ENCODE assay signal across 15 cellular contexts in the genomic region with DNA sequence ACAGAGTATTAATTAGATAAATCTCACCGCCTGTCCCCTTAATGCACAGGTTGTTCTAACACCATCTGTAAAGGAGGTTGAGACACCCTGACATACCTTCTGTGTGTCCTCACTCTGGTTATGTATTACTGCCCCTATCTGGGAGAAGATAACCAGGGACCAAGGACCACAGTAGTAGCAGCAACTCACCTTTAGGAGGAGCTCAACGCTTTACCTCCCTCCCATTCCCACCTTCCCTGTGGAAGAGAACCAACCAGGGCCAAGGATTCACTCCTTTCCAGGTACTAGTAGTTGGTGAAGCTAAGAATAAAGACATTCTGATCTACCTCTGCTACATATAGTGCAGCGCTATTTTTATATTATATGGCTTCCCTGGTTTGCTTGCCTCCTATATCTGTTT.
DNase-seq lines count a peak whose midpoint lies in the region; ATAC-seq and TF ChIP-seq lines count a peak whose summit lies in the region.
"Had no signal": no experiment of that assay in that cellular context is flagged by ENCODE, and none has a peak within 500 bp of the region (broad histone marks: within the 10 kb centered on the region; RNA-seq: fewer than 3 reads in every experiment).

No MANE protein-coding gene starts in this region.

- H3K4me3 Mint-ChIP-seq in activated CD4-positive, alpha-beta T cell treated with anti-CD3 and anti-CD28 coated beads for 36 hours: no peak overlapping the region
- H3K4me3 Mint-ChIP-seq: CD4-positive, CD25-positive, alpha-beta regulatory T cell had no signal

- no peaks in the 10 kb centered on the region for H3K4me1 ChIP-seq in A673 (ENCODE audit: insufficient read depth, low read length, poor library complexity, severe bottlenecking)

- no peaks in the 10 kb centered on the region for H3K36me3 ChIP-seq in A673 (ENCODE audit: insufficient read depth, low read length, poor library complexity, severe bottlenecking)

- no peak for ATAC-seq in GM18498 (IDR thresholded peaks at IDR 0.05; ENCODE audit: unreplicated experiment)
- no peak for ATAC-seq in activated CD4-positive, alpha-beta T cell treated with anti-CD3 and anti-CD28 coated beads for 36 hours
- ATAC-seq: stimulated activated naive CD8-positive, alpha-beta T cell treated with anti-CD3 and anti-CD28 coated beads, Interleukin-15, Interleukin-2, amounts not matched to agents 100 U/mL and 50 U/mL, for 24 hours had no signal

- TF ChIP-seq CTCF in A673 (conservative IDR thresholded peaks at IDR 0.05; ENCODE audit: low read depth, low read length) (peak; percentile 35; the same call in 1 of the 2 replicates), GM13977 (IDR thresholded peaks at IDR 0.05; ENCODE audit: extremely low read depth, insufficient read depth, missing control alignments) (peak; percentile 15), fibroblast of mammary gland (conservative IDR thresholded peaks at IDR 0.05; ENCODE audit: control insufficient read depth, insufficient read depth, low read depth, low read length) (peak; percentile 10)

- intact Hi-C loops in A673 (cut with micrococcal nuclease; ENCODE audit: unreplicated experiment): no loop called here
- intact Hi-C loops in activated CD4-positive, alpha-beta T cell treated with anti-CD3 and anti-CD28 coated beads for 36 hours (cut with DNase I, micrococcal nuclease): no loop called here

- no peaks in the 10 kb centered on the region for H3K36me3 Mint-ChIP-seq in activated CD4-positive, alpha-beta T cell treated with anti-CD3 and anti-CD28 coated beads for 36 hours (ENCODE audit: low read depth)
- H3K36me3 Mint-ChIP-seq: CD4-positive, CD25-positive, alpha-beta regulatory T cell had no signal

- no peak overlapping the region for H3K27ac ChIP-seq in A673 (ENCODE audit: low read depth, low read length, poor library complexity, severe bottlenecking)

- H3K9me3 Mint-ChIP-seq in activated CD4-positive, alpha-beta T cell treated with anti-CD3 and anti-CD28 coated beads for 36 hours (ENCODE audit: low read depth): no peaks in the 10 kb centered on the region
- H3K9me3 Mint-ChIP-seq: CD4-positive, CD25-positive, alpha-beta regulatory T cell had no signal

- H3K27ac Mint-ChIP-seq in activated CD4-positive, alpha-beta T cell treated with anti-CD3 and anti-CD28 coated beads for 36 hours: no peak overlapping the region
- H3K27ac Mint-ChIP-seq: CD4-positive, CD25-positive, alpha-beta regulatory T cell had no signal

- no peaks in the 10 kb centered on the region for H3K9me3 ChIP-seq in A673 (ENCODE audit: low read depth, low read length, poor library complexity, severe bottlenecking)

- H3K27me3 Mint-ChIP-seq in activated CD4-positive, alpha-beta T cell treated with anti-CD3 and anti-CD28 coated beads for 36 hours: peaks cover 4% of the 10 kb centered on the region
- H3K27me3 Mint-ChIP-seq: CD4-positive, CD25-positive, alpha-beta regulatory T cell had no signal

- BruUV-seq in A673 (replicated peaks; lab: Mats Ljungman, UMichigan): no TSS peak

- H3K4me3 ChIP-seq in A673 (ENCODE audit: low read depth, low read length, poor library complexity, severe bottlenecking) (no peak overlapping the region), fibroblast of mammary gland (ENCODE audit: control insufficient read depth, low read depth, low read length) (no peak overlapping the region)
- H3K4me3 ChIP-seq: lung had no signal

- H3K4me1 Mint-ChIP-seq in activated CD4-positive, alpha-beta T cell treated with anti-CD3 and anti-CD28 coated beads for 36 hours: no peaks in the 10 kb centered on the region
- H3K4me1 Mint-ChIP-seq: CD4-positive, CD25-positive, alpha-beta regulatory T cell had no signal

- no peaks in the 10 kb centered on the region for H3K27me3 ChIP-seq in A673 (replicated peaks; ENCODE audit: insufficient read depth, low read depth, low read length, poor library complexity)

- DNase-seq in A673 (ENCODE audit: low spot score): no peak
- DNase-seq in GM13977 (ENCODE audit: low spot score): no peak
- DNase-seq in NCI-H69 (lab: John Stamatoyannopoulos, UW): peak; percentile 76
- DNase-seq in fibroblast of mammary gland (ENCODE audit: low read depth): no peak
- no peak for DNase-seq in ureter (ENCODE audit: low spot score)
- no peak for DNase-seq in activated CD4-positive, CD25-positive, alpha-beta regulatory T cell (lab: John Stamatoyannopoulos, UW)
- DNase-seq in activated CD4-positive, alpha-beta T cell treated with anti-CD3 and anti-CD28 coated beads for 36 hours: no peak
- DNase-seq: activated naive CD4-positive, alpha-beta T cell treated with Interleukin-2 at 50 U/mL for 16 hours; CD4-positive, CD25-positive, alpha-beta regulatory T cell; effector memory CD4-positive, alpha-beta T cell; NCI-H1436 treated with DMSO at 0.1 percent for 48 hours; stimulated activated naive CD8-positive, alpha-beta T cell treated with anti-CD3 and anti-CD28 coated beads, Interleukin-15, Interleukin-2, amounts not matched to agents 100 U/mL and 50 U/mL, for 24 hours; T1000 had no signal

- in situ Hi-C loops in GM13977 (cut with MboI; ENCODE audit: low pct_unique_long_range_greater_than_20kb, low sequenced_read_pairs, unreplicated experiment): no loop called here

- CTCF ChIA-PET in A673 (lab: Charles Lee): no interaction called here
- CTCF ChIA-PET in activated CD4-positive, alpha-beta T cell treated with anti-CD3 and anti-CD28 coated beads for 36 hours (lab: Charles Lee): no interaction called here

- POLR2A ChIA-PET in A673 (lab: Charles Lee; ENCODE audit: low non-redundant PET): no interaction called here
- POLR2A ChIA-PET in activated CD4-positive, alpha-beta T cell treated with anti-CD3 and anti-CD28 coated beads for 36 hours (lab: Charles Lee): no interaction called here
